ENCODE assay signal across 9 cellular contexts in genomic region chr1:43119928-43120586, GRCh38. TPM values are rescaled to one million over a fixed set of nuclear protein-coding genes. Genes with fewer than 3 reads are reported as not detected.
DNase-seq lines count a peak whose midpoint lies in the region; ATAC-seq and TF ChIP-seq lines count a peak whose summit lies in the region.
"Not testable (repeated sequence)": the region's sequence is repeated elsewhere in the genome, so short reads cannot be mapped to it uniquely, and the experiment has no call there.
"Had no signal": no experiment of that assay in that cellular context is flagged by ENCODE, and none has a peak within 500 bp of the region (broad histone marks: within the 10 kb centered on the region; RNA-seq: fewer than 3 reads in every experiment).

No MANE protein-coding gene starts in this region.

- H3K9me3 ChIP-seq in breast epithelium; cardiac muscle cell (ENCODE audit: low read depth); mucosa of rectum (ENCODE audit: control insufficient read depth in 2 of 2, low read length in 2 of 2): not testable (repeated sequence)

- TF ChIP-seq POLR2A in breast epithelium (IDR thresholded peaks at IDR 0.05): not testable (repeated sequence)

- CTCF ChIA-PET in T-cell (lab: Charles Lee): not testable (repeated sequence)

- POLR2A ChIA-PET in T-cell (lab: Charles Lee): interaction anchor here in 1 of 2 donors (0.5 kb wide), 1 partner anchor 401 kb away, joined by 3 read pairs; no protein-coding TSS in a partner anchor

- H3K27ac ChIP-seq in breast epithelium (peak overlapping the region in 1 of 2 donors; percentile 43), cardiac muscle cell (peak overlapping the region; percentile 68)
- H3K27ac ChIP-seq in mucosa of rectum (ENCODE audit: low read depth in 2 of 2, low read length in 2 of 2): not testable (repeated sequence)

- not testable (repeated sequence) for ATAC-seq in T-cell (replicated peaks in 1 of 4)

- peak overlapping the region in 2 of 3 donors; percentile 39 to 50 for H3K4me3 Mint-ChIP-seq in T-cell

- not testable (repeated sequence) for TF ChIP-seq CTCF in breast epithelium (IDR thresholded peaks at IDR 0.05); cardiac muscle cell (IDR thresholded peaks at IDR 0.05; ENCODE audit: low read depth, low read length)

- H3K9me3 Mint-ChIP-seq in T-cell: not testable (repeated sequence)

- not testable (repeated sequence) for H3K4me1 Mint-ChIP-seq in T-cell

- peak overlapping the region in 1 of 2 donors; percentile 10 for H3K9ac ChIP-seq in mucosa of rectum (ENCODE audit: low read depth in 1 of 2, low read length in 2 of 2)

- intact Hi-C loops in breast epithelium (cut with DNase I; ENCODE audit: low total_unique reads): not testable (repeated sequence)

- not testable (repeated sequence) for H3K4me1 ChIP-seq in breast epithelium; cardiac muscle cell (ENCODE audit: low read depth); mucosa of rectum (ENCODE audit: control insufficient read depth in 2 of 2, insufficient read depth in 2 of 2, low read length in 2 of 2)

- H3K27me3 Mint-ChIP-seq in T-cell: peaks cover 19 to 22% of the 10 kb centered on the region in 2 donors

- not testable (repeated sequence) for H3K36me3 Mint-ChIP-seq in T-cell

- not testable (repeated sequence) for H3K36me3 ChIP-seq in breast epithelium; cardiac muscle cell; mucosa of rectum (ENCODE audit: control insufficient read depth in 2 of 2, insufficient read depth in 2 of 2, low read length in 2 of 2)

- H3K4me3 ChIP-seq in GM08714 (ENCODE audit: low read length) (peak overlapping the region; percentile 45; the same call in 1 of the 2 replicates), breast epithelium (peak overlapping the region in 2 of 3 donors; percentile 46 to 51), cardiac muscle cell (peak overlapping the region; percentile 45), mucosa of rectum (ENCODE audit: low read length in 2 of 2) (peak overlapping the region; percentile 46 to 56)

- not testable (repeated sequence) for H3K27me3 ChIP-seq in breast epithelium; cardiac muscle cell; mucosa of rectum (ENCODE audit: control insufficient read depth in 2 of 2, insufficient read depth in 2 of 2, low read length in 2 of 2)

- DNase-seq in NCI-H1417 treated with DMSO at 0.1 percent for 48 hours (lab: John Stamatoyannopoulos, UW) (peak; percentile 17), NCI-H446 treated with DMSO at 0.1 percent for 48 hours (lab: John Stamatoyannopoulos, UW) (peak; percentile 20)
- DNase-seq in T-cell; breast epithelium (ENCODE audit: low spot score in 2 of 2); cardiac muscle cell (ENCODE audit: low read depth in 1 of 2, low spot score in 1 of 2): not testable (repeated sequence)

- not testable (repeated sequence) for H3K27ac Mint-ChIP-seq in T-cell

RNA-seq across cellular contexts. Expression of gene EBNA1BP2, which starts 52.0 kb away (rescaled TPM):
- 10 to 100 TPM; 18.4 to 38.1 (median 31.2) TPM for total RNA-seq in T-cell
- total RNA-seq in breast epithelium: 10 to 100 TPM; 34.9 to 61.6 (median 46.4) TPM
- total RNA-seq in cardiac muscle cell: 48.2 and 62.5 TPM in 2 replicates
- polyA plus RNA-seq in cardiac muscle cell: 60.0 and 65.0 TPM in 2 replicates

RNA-seq across cellular contexts. Expression of gene CFAP57, which starts 52.1 kb away (rescaled TPM):
- total RNA-seq in T-cell (under 1 TPM in 1 of 5 donors, not detected in 4; 0.07 TPM), breast epithelium (under 1 TPM; 0.16 to 0.88 (median 0.66) TPM), cardiac muscle cell (0.11 TPM in 1 of 2 replicates, not detected in the other)
- polyA plus RNA-seq in cardiac muscle cell: 0.09 and 0.72 TPM in 2 replicates
- total RNA-seq: SK-MEL-5, transverse colon had no signal
